4 cellular contexts compared by ENCODE assay signal in genomic region chr4:60187428-60187827, GRCh38.
A peak's percentile ranks its signal among the peaks of the same experiment; 100 is the strongest.
TF ChIP-seq lines count a peak whose summit lies in the region.

No MANE protein-coding gene starts in this region.

TF ChIP-seq in HepG2, 621 proteins besides CTCF, POLR2A, EP300 and RAD21:
- TF ChIP-seq HOXA9 (CRISPR knock-in tag; IDR thresholded peaks at IDR 0.05; ENCODE audit: borderline replicate concordance) = no peak
- TF ChIP-seq USF2 (IDR thresholded peaks at IDR 0.05; ENCODE audit: low read depth, low read length) = peak; percentile 74
- TF ChIP-seq USF2 (CRISPR knock-in tag; IDR thresholded peaks at IDR 0.05; ENCODE audit: borderline replicate concordance) = no peak; the same call in 1 of the 2 replicates
- TF ChIP-seq RAD51 (IDR thresholded peaks at IDR 0.05; ENCODE audit: borderline replicate concordance) = peak; percentile 77; the same call in 1 of the 2 replicates
- no peak for TF ChIP-seq SRSF4 (IDR thresholded peaks at IDR 0.05; ENCODE audit: low read depth, low read length, poor library complexity, severe bottlenecking)
- no peak for TF ChIP-seq IKZF1 (IDR thresholded peaks at IDR 0.05)

TF ChIP-seq in K562, 482 proteins besides CTCF, POLR2A, EP300 and RAD21 (continues in another document):
- TF ChIP-seq TFE3 (CRISPR knock-in tag; IDR thresholded peaks at IDR 0.05) = peak; percentile 74
- no peak for TF ChIP-seq TOE1 (IDR thresholded peaks at IDR 0.05; ENCODE audit: borderline replicate concordance)
- no peak for TF ChIP-seq TOE1 (CRISPR knock-in tag; IDR thresholded peaks at IDR 0.05; ENCODE audit: borderline replicate concordance, low read depth)
- TF ChIP-seq FOXO4 (CRISPR knock-in tag; IDR thresholded peaks at IDR 0.05) = no peak
- TF ChIP-seq RAD51 (IDR thresholded peaks at IDR 0.05; ENCODE audit: borderline replicate concordance, low read depth) = peak; percentile 30; the same call in 1 of the 2 replicates
- no peak for TF ChIP-seq MAFK (IDR thresholded peaks at IDR 0.05; ENCODE audit: low read length)
- TF ChIP-seq USF1 (CRISPR knock-in tag; IDR thresholded peaks at IDR 0.05) = peak; percentile 65
- no peak for TF ChIP-seq CEBPZ (IDR thresholded peaks at IDR 0.05; ENCODE audit: borderline replicate concordance, low read depth, low read length)
- no peak for TF ChIP-seq SMC3 (conservative IDR thresholded peaks at IDR 0.05; ENCODE audit: insufficient read depth, low read depth, low read length)

TF ChIP-seq in H1, 55 proteins besides CTCF, POLR2A, EP300 and RAD21:
- no peak for TF ChIP-seq SP2 (IDR thresholded peaks at IDR 0.05; ENCODE audit: low read length)
- TF ChIP-seq CREB1 (IDR thresholded peaks at IDR 0.05) = no peak
- TF ChIP-seq POU5F1 (IDR thresholded peaks at IDR 0.05; ENCODE audit: low read depth, low read length) = no peak
- TF ChIP-seq MAFK (IDR thresholded peaks at IDR 0.05; ENCODE audit: low read depth, low read length) = no peak
- no peak for TF ChIP-seq POLR2AphosphoS5 (IDR thresholded peaks at IDR 0.05; ENCODE audit: low read depth, low read length)
- no peak for TF ChIP-seq PHF8 (conservative IDR thresholded peaks at IDR 0.05; ENCODE audit: low read depth, low read length)
- TF ChIP-seq CEBPB (IDR thresholded peaks at IDR 0.05; ENCODE audit: low read depth, low read length) = no peak
- TF ChIP-seq MAX (IDR thresholded peaks at IDR 0.05) = no peak
- no peak for TF ChIP-seq SP4 (IDR thresholded peaks at IDR 0.05; ENCODE audit: low read length)
- no peak for TF ChIP-seq GTF2F1 (IDR thresholded peaks at IDR 0.05; ENCODE audit: borderline replicate concordance, low read depth, low read length)

TF ChIP-seq in GM12891, 5 proteins besides CTCF, POLR2A, EP300 and RAD21:
- TF ChIP-seq TAF1 (IDR thresholded peaks at IDR 0.05; ENCODE audit: low read depth, low read length) (no peak), SPI1 (IDR thresholded peaks at IDR 0.05; ENCODE audit: low read depth, low read length) (no peak), POLR2AphosphoS5 (IDR thresholded peaks at IDR 0.05; ENCODE audit: low read depth, low read length) (no peak), PAX5 (IDR thresholded peaks at IDR 0.05; ENCODE audit: insufficient read depth, low read length, severe bottlenecking) (no peak)
